8 cellular contexts compared by ENCODE assay signal in the genomic region with DNA sequence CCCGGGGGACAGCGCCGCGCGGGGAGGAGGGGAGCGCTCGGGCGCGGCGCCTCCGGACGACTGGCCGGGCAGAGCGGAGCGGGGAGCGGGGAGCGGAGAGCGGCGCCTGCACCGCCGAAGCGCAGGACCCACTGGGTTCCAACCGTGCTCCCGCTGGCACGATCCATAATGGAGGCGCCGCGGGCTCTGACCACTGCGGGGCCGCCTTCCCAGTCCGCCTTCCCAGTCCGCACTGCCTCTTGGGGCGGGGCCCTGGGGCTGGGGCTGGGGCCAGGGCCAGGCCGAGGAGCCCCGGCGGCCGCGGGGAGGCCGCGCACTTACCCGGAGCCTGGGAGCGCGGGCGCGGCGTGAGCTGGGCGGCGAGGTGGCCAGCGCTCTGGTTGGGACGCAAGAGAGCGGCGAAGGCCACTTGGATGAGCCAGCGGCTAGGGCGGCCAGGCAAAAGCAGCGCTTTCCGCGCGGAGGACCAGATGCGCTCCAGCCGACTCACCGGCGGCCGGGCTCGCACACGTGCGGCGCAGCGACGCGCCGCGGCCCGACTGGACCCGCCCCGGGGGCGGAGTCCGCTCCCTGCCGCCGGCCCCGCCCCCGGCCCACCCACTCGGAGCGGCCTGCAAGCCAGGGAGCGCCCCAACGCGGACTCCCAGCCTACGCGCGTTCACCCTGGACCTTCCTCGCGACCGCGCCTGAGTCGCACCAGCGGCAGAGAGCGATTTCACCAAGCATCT. TPM values are rescaled to one million over a fixed set of nuclear protein-coding genes. Genes with fewer than 3 reads are reported as not detected.
DNase-seq lines count a peak whose midpoint lies in the region; ATAC-seq and TF ChIP-seq lines count a peak whose summit lies in the region.

A gene with protein sequence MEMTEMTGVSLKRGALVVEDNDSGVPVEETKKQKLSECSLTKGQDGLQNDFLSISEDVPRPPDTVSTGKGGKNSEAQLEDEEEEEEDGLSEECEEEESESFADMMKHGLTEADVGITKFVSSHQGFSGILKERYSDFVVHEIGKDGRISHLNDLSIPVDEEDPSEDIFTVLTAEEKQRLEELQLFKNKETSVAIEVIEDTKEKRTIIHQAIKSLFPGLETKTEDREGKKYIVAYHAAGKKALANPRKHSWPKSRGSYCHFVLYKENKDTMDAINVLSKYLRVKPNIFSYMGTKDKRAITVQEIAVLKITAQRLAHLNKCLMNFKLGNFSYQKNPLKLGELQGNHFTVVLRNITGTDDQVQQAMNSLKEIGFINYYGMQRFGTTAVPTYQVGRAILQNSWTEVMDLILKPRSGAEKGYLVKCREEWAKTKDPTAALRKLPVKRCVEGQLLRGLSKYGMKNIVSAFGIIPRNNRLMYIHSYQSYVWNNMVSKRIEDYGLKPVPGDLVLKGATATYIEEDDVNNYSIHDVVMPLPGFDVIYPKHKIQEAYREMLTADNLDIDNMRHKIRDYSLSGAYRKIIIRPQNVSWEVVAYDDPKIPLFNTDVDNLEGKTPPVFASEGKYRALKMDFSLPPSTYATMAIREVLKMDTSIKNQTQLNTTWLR (minus strand): TSS at position 541 of the 728 bp plus-strand sequence. CDS start 13,759 bp downstream, outside the sequence.

- H3K27ac ChIP-seq in PC-9 (peak within 1 kb of the TSS; percentile 67), esophagus squamous epithelium (peak within 1 kb of the TSS; percentile 84 to 96 (median 90))

- POLR2A ChIA-PET in PC-9 (lab: Charles Lee; ENCODE audit: unreplicated experiment), result interaction anchor here (1.0 kb wide), 1 partner anchor 10 kb away, joined by 4 read pairs; a partner anchor contains a TSS

- H3K9me2 ChIP-seq in PC-9 (ENCODE audit: insufficient read depth), result no peaks in the 10 kb centered on the region

- no peaks in the 10 kb centered on the region for H3K27me3 Mint-ChIP-seq in activated T-cell treated with anti-CD3 and anti-CD28 coated beads, Interleukin-2, amount 50 U/mL, for 72 hours (ENCODE audit: low read depth)
- H3K27me3 Mint-ChIP-seq in naive B cell, result no peaks in the 10 kb centered on the region

- H4K20me1 ChIP-seq in PC-9 (ENCODE audit: insufficient read depth), result peaks cover 3% of the 10 kb centered on the region; the same call in 1 of the 2 replicates

- peak within 1 kb of the TSS; percentile 84 for H3K4me2 ChIP-seq in PC-9

- peak in 2 of 4 donors; percentile 65 to 70 for TF ChIP-seq POLR2A in esophagus squamous epithelium (IDR thresholded peaks at IDR 0.05)

- no TSS peak for BruUV-seq in PC-9 (replicated peaks; lab: Mats Ljungman, UMichigan)

- peaks cover 44% of the 10 kb centered on the region for H3K79me2 ChIP-seq in PC-9 (ENCODE audit: low read depth)

- peak within 1 kb of the TSS; percentile 82 to 98 for H3K4me3 Mint-ChIP-seq in activated T-cell treated with anti-CD3 and anti-CD28 coated beads, Interleukin-2, amount 50 U/mL, for 72 hours
- peak within 1 kb of the TSS; percentile 87 to 98 (median 94) for H3K4me3 Mint-ChIP-seq in naive B cell
- H3K4me3 Mint-ChIP-seq in stimulated activated effector memory CD8-positive, alpha-beta T cell treated with anti-CD3 and anti-CD28 coated beads, Interleukin-12 subunit alpha, Interleukin-12 subunit beta, amount 100 ng/mL, for 72 hours, result peak within 1 kb of the TSS; percentile 94

- H3K9me3 ChIP-seq in PC-9 (ENCODE audit: insufficient read depth, low read depth) (no peaks in the 10 kb centered on the region), esophagus squamous epithelium (no peaks in the 10 kb centered on the region)

- H2AFZ ChIP-seq in PC-9, result peak within 1 kb of the TSS; percentile 93

- H3K27ac Mint-ChIP-seq in activated T-cell treated with anti-CD3 and anti-CD28 coated beads, Interleukin-2, amount 50 U/mL, for 72 hours, result peak within 1 kb of the TSS; percentile 73
- H3K27ac Mint-ChIP-seq in naive B cell, result peak within 1 kb of the TSS in 5 of 6 donors; percentile 33 to 95 (median 75)
- peak within 1 kb of the TSS; percentile 94 for H3K27ac Mint-ChIP-seq in stimulated activated effector memory CD8-positive, alpha-beta T cell treated with anti-CD3 and anti-CD28 coated beads, Interleukin-12 subunit alpha, Interleukin-12 subunit beta, amount 100 ng/mL, for 72 hours

- 1% methylated on average over 15 of the region's 96 CpGs; no CpG with 5 or more reads in 1 of the 2 donors for WGBS in esophagus squamous epithelium, 2 donors

- H3K4me1 ChIP-seq in PC-9 (replicated peaks; ENCODE audit: insufficient read depth) (peaks cover 12% of the 10 kb centered on the region), esophagus squamous epithelium (peaks cover 0 to 20% (median 11%) of the 10 kb centered on the region in 3 donors)

- H3K36me3 ChIP-seq in PC-9 (ENCODE audit: low read depth) (peaks cover 6% of the 10 kb centered on the region; the same call in 1 of the 2 replicates), esophagus squamous epithelium (peaks cover 0 to 10% (median 0%) of the 10 kb centered on the region in 3 donors)

- TF ChIP-seq RAD21 in Ishikawa (IDR thresholded peaks at IDR 0.05; ENCODE audit: low read depth), result no peak

- ATAC-seq in GM21576 (IDR thresholded peaks at IDR 0.05; ENCODE audit: unreplicated experiment), result peak; percentile 85
- peak; percentile 92 to 93 for ATAC-seq in activated T-cell treated with anti-CD3 and anti-CD28 coated beads, Interleukin-2, amount 50 U/mL, for 72 hours (replicated peaks in 1 of 2)
- peak; percentile 92 to 93 for ATAC-seq in naive B cell (ENCODE audit: low read depth in 2 of 2)
- peak; percentile 93 for ATAC-seq in stimulated activated effector memory CD8-positive, alpha-beta T cell treated with anti-CD3 and anti-CD28 coated beads, Interleukin-12 subunit alpha, Interleukin-12 subunit beta, amount 100 ng/mL, for 72 hours

- H3K9me3 Mint-ChIP-seq in activated T-cell treated with anti-CD3 and anti-CD28 coated beads, Interleukin-2, amount 50 U/mL, for 72 hours, result no peaks in the 10 kb centered on the region
- H3K9me3 Mint-ChIP-seq in naive B cell, result no peaks in the 10 kb centered on the region
- H3K9me3 Mint-ChIP-seq in stimulated activated effector memory CD8-positive, alpha-beta T cell treated with anti-CD3 and anti-CD28 coated beads, Interleukin-12 subunit alpha, Interleukin-12 subunit beta, amount 100 ng/mL, for 72 hours, result no peaks in the 10 kb centered on the region

- TF ChIP-seq EP300 in Ishikawa (IDR thresholded peaks at IDR 0.05; ENCODE audit: borderline replicate concordance), result peak; percentile 32

- TF ChIP-seq CTCF in PC-9 (conservative IDR thresholded peaks at IDR 0.05) (no peak), esophagus squamous epithelium (IDR thresholded peaks at IDR 0.05) (peak in 1 of 6 experiments; percentile 6)

- peaks cover 7% of the 10 kb centered on the region; the same call in 1 of the 2 replicates for H3F3A ChIP-seq in PC-9 (ENCODE audit: insufficient read depth, low read depth)

- peak; percentile 82 for DNase-seq in DMS153 treated with DMSO at 0.1 percent for 48 hours (lab: John Stamatoyannopoulos, UW; ENCODE audit: unreplicated experiment)
- peak; percentile 68 to 88 for DNase-seq in PC-9
- DNase-seq in activated T-cell treated with anti-CD3 and anti-CD28 coated beads, Interleukin-2, amount 50 U/mL, for 72 hours, result peak; percentile 83 to 84
- DNase-seq in esophagus squamous epithelium (lab: John Stamatoyannopoulos, UW), result peak; percentile 37
- DNase-seq in naive B cell, result peak; percentile 69
- peak; percentile 62 to 87 for DNase-seq in stimulated activated effector memory CD8-positive, alpha-beta T cell treated with anti-CD3 and anti-CD28 coated beads, Interleukin-12 subunit alpha, Interleukin-12 subunit beta, amount 100 ng/mL, for 72 hours (ENCODE audit: low spot score in 2 of 2)

- H3K4me1 Mint-ChIP-seq in activated T-cell treated with anti-CD3 and anti-CD28 coated beads, Interleukin-2, amount 50 U/mL, for 72 hours (ENCODE audit: low read depth), result peaks cover 26% of the 10 kb centered on the region
- peaks cover 18 to 29% (median 20%) of the 10 kb centered on the region in 3 donors for H3K4me1 Mint-ChIP-seq in naive B cell
- H3K4me1 Mint-ChIP-seq in stimulated activated effector memory CD8-positive, alpha-beta T cell treated with anti-CD3 and anti-CD28 coated beads, Interleukin-12 subunit alpha, Interleukin-12 subunit beta, amount 100 ng/mL, for 72 hours, result peaks cover 17% of the 10 kb centered on the region

- H3K27me3 ChIP-seq in PC-9 (ENCODE audit: insufficient read depth, low read depth) (no peaks in the 10 kb centered on the region), esophagus squamous epithelium (no peaks in the 10 kb centered on the region)

- H3K4me3 ChIP-seq in PC-9 (peak within 1 kb of the TSS; percentile 89), esophagus squamous epithelium (peak within 1 kb of the TSS; percentile 65 to 91 (median 88))

- intact Hi-C loops in PC-9 (cut with micrococcal nuclease; ENCODE audit: unreplicated experiment) (loop anchor here (1.0 kb wide), 1 partner anchor 10 kb away; a partner anchor contains a TSS), esophagus squamous epithelium (cut with DNase I) (loop anchor here (10.0 kb wide), 1 partner anchor 537 kb away; no protein-coding TSS in a partner anchor)

- CTCF ChIA-PET in PC-9 (lab: Charles Lee), result interaction anchor here (0.5 kb wide), 1 partner anchor 85 kb away, joined by 6 read pairs; no protein-coding TSS in a partner anchor

- peaks cover 3 to 4% of the 10 kb centered on the region in 2 donors for H3K36me3 Mint-ChIP-seq in activated T-cell treated with anti-CD3 and anti-CD28 coated beads, Interleukin-2, amount 50 U/mL, for 72 hours (ENCODE audit: insufficient read depth in 2 of 2)
- H3K36me3 Mint-ChIP-seq in naive B cell, result no peaks in the 10 kb centered on the region
- H3K36me3 Mint-ChIP-seq in stimulated activated effector memory CD8-positive, alpha-beta T cell treated with anti-CD3 and anti-CD28 coated beads, Interleukin-12 subunit alpha, Interleukin-12 subunit beta, amount 100 ng/mL, for 72 hours, result peaks cover 35% of the 10 kb centered on the region

TF ChIP-seq in Ishikawa, 13 proteins besides CTCF, POLR2A, EP300 and RAD21 (continues in another document):
- peak; percentile 60; the same call in 1 of the 2 replicates for TF ChIP-seq TAF1 (IDR thresholded peaks at IDR 0.05; ENCODE audit: low read depth)
- TF ChIP-seq, protein P1, sequence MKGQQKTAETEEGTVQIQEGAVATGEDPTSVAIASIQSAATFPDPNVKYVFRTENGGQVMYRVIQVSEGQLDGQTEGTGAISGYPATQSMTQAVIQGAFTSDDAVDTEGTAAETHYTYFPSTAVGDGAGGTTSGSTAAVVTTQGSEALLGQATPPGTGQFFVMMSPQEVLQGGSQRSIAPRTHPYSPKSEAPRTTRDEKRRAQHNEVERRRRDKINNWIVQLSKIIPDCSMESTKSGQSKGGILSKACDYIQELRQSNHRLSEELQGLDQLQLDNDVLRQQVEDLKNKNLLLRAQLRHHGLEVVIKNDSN (IDR thresholded peaks at IDR 0.05), result peak; percentile 47; the same call in 1 of the 2 replicates
- TF ChIP-seq, protein P2, sequence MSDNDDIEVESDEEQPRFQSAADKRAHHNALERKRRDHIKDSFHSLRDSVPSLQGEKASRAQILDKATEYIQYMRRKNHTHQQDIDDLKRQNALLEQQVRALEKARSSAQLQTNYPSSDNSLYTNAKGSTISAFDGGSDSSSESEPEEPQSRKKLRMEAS (IDR thresholded peaks at IDR 0.05), result peak; percentile 92; the same call in 1 of the 2 replicates

RNA-seq across cellular contexts. Expression of the gene that starts here (rescaled TPM):
- 20.9 and 25.0 TPM in 2 replicates for total RNA-seq in PC-9 (2021)
- total RNA-seq in activated T-cell treated with anti-CD3 and anti-CD28 coated beads, Interleukin-2, amount 50 U/mL, for 72 hours, result 10 to 100 TPM; 14.4 to 14.5 TPM
- total RNA-seq in esophagus squamous epithelium, result 10 to 100 TPM in 3 of 4 donors, 1 to 10 TPM in 1; 9.6 to 33.0 (median 23.1) TPM
- 1 to 10 TPM; 1.9 to 6.0 (median 3.4) TPM for polyA plus RNA-seq in naive B cell (ENCODE audit: low read depth in 6 of 6)

Comparison
In these comparisons a context has a peak if more than half of its experiments do, and no peak if none do; other contexts are left out.
1. Peak in every context shown above with its lines: DNase-seq, ATAC-seq, H3K4me3 ChIP-seq and H3K27ac ChIP-seq.